20 cellular contexts compared by ENCODE assay signal in genomic region chr5:98497391-98497790, GRCh38.
"Had no signal": no experiment of that assay in that cellular context is flagged by ENCODE, and none has a peak within 500 bp of the region (broad histone marks: within the 10 kb centered on the region; RNA-seq: fewer than 3 reads in every experiment).

No MANE protein-coding gene starts in this region.

- ATAC-seq: activated CD8-positive, alpha-beta T cell treated with anti-CD3 and anti-CD28 coated beads for 36 hours; activated T-cell treated with anti-CD3 and anti-CD28 coated beads, Interleukin-2, amount 50 U/mL, for 4 hours; gastrocnemius medialis; psoas muscle; right lobe of liver; stimulated activated naive CD8-positive, alpha-beta T cell treated with anti-CD3 and anti-CD28 coated beads, Interleukin-15, Interleukin-2, amounts not matched to agents 100 U/mL and 50 U/mL, for 24 hours; T-helper 17 cell had no signal

- H3K36me3 ChIP-seq: adrenal gland, gastrocnemius medialis, left ventricle myocardium inferior, right lobe of liver, suprapubic skin had no signal

- H3K9me3 Mint-ChIP-seq: activated naive CD4-positive, alpha-beta T cell treated with anti-CD3 and anti-CD28 coated beads, Interleukin-2, amount 50 U/mL, for 24 hours had no signal

- DNase-seq: activated B cell treated with CpG ODN at 0.5 μM for 24 hours; activated CD4-positive, alpha-beta T cell treated with anti-CD3 and anti-CD28 coated beads for 48 hours; activated CD8-positive, alpha-beta T cell treated with anti-CD3 and anti-CD28 coated beads for 36 hours; activated effector memory CD4-positive, alpha-beta T cell treated with Interleukin-2 at 50 U/mL for 16 hours; activated T-cell treated with anti-CD3 and anti-CD28 coated beads, Interleukin-2, amount 50 U/mL, for 4 hours; adrenal gland; caudate nucleus; gastrocnemius medialis; kidney; left ventricle myocardium inferior; mesendoderm; psoas muscle; right lobe of liver; stimulated activated naive CD8-positive, alpha-beta T cell treated with anti-CD3 and anti-CD28 coated beads, Interleukin-15, Interleukin-2, amounts not matched to agents 100 U/mL and 50 U/mL, for 24 hours; T-helper 17 cell; trophoblast cell had no signal

- H3K4me1 ChIP-seq: adrenal gland, gastrocnemius medialis, left ventricle myocardium inferior, psoas muscle, right lobe of liver, suprapubic skin had no signal

- H3K27ac ChIP-seq: adrenal gland, gastrocnemius medialis, left ventricle myocardium inferior, psoas muscle, right lobe of liver, suprapubic skin had no signal

- H3K9me3 ChIP-seq: adrenal gland, gastrocnemius medialis, psoas muscle, right lobe of liver, suprapubic skin had no signal

- H3K4me1 Mint-ChIP-seq: activated B cell treated with CpG ODN at 0.5 μM for 24 hours, nephron had no signal

- H3K27me3 ChIP-seq: adrenal gland, gastrocnemius medialis, right lobe of liver, suprapubic skin had no signal

- H3K27me3 Mint-ChIP-seq: activated B cell treated with CpG ODN at 0.5 μM for 24 hours; activated CD8-positive, alpha-beta T cell treated with anti-CD3 and anti-CD28 coated beads for 36 hours; activated naive CD4-positive, alpha-beta T cell treated with anti-CD3 and anti-CD28 coated beads, Interleukin-2, amount 50 U/mL, for 24 hours; T-helper 17 cell had no signal

- H3K4me3 ChIP-seq: adrenal gland, gastrocnemius medialis, left ventricle myocardium inferior, psoas muscle, right lobe of liver, suprapubic skin had no signal

- FAIRE-seq: colon, kidney had no signal

- H3K4me3 Mint-ChIP-seq: activated B cell treated with CpG ODN at 0.5 μM for 24 hours; activated CD8-positive, alpha-beta T cell treated with anti-CD3 and anti-CD28 coated beads for 36 hours; activated naive CD4-positive, alpha-beta T cell treated with anti-CD3 and anti-CD28 coated beads, Interleukin-2, amount 50 U/mL, for 24 hours; activated T-cell treated with anti-CD3 and anti-CD28 coated beads, Interleukin-2, amount 50 U/mL, for 4 hours; nephron had no signal

- H3K27ac Mint-ChIP-seq: activated B cell treated with CpG ODN at 0.5 μM for 24 hours; activated CD8-positive, alpha-beta T cell treated with anti-CD3 and anti-CD28 coated beads for 36 hours; activated naive CD4-positive, alpha-beta T cell treated with anti-CD3 and anti-CD28 coated beads, Interleukin-2, amount 50 U/mL, for 24 hours; nephron; T-helper 17 cell had no signal

- H3K36me3 Mint-ChIP-seq: activated naive CD4-positive, alpha-beta T cell treated with anti-CD3 and anti-CD28 coated beads, Interleukin-2, amount 50 U/mL, for 24 hours had no signal
